9 cellular contexts compared by ENCODE assay signal in genomic region chr2:24075259-24075658, GRCh38. TPM values are rescaled to one million over a fixed set of nuclear protein-coding genes. Genes with fewer than 3 reads are reported as not detected.
A peak's percentile ranks its signal among the peaks of the same experiment; 100 is the strongest.
DNase-seq lines count a peak whose midpoint lies in the region; ATAC-seq and TF ChIP-seq lines count a peak whose summit lies in the region.
"Had no signal": no experiment of that assay in that cellular context is flagged by ENCODE, and none has a peak within 500 bp of the region (broad histone marks: within the 10 kb centered on the region; RNA-seq: fewer than 3 reads in every experiment).

No MANE protein-coding gene starts in this region.

- H3K4me1 Mint-ChIP-seq in CD4-positive, alpha-beta T cell (ENCODE audit: low read depth): peaks cover 41% of the 10 kb centered on the region
- H3K4me1 Mint-ChIP-seq in endodermal cell: peaks cover 14% of the 10 kb centered on the region

- intact Hi-C loops in CD4-positive, alpha-beta T cell (cut with DNase I, micrococcal nuclease): loop anchor here in 1 of 2 experiments (5.0 to 10.0 kb wide), 4 partner anchors 287 to 1960 kb away; partner anchors contain the start of genes CENPO, ITSN2, NCOA1 and PTRHD1
- intact Hi-C loops in OCI-LY7 (cut with micrococcal nuclease; ENCODE audit: unreplicated experiment): no loop called here

- H3K27me3 Mint-ChIP-seq in CD4-positive, alpha-beta T cell: no peaks in the 10 kb centered on the region
- no peaks in the 10 kb centered on the region for H3K27me3 Mint-ChIP-seq in endodermal cell (ENCODE audit: insufficient read depth)

- H3K9ac ChIP-seq in endodermal cell (ENCODE audit: extremely low read depth, low read length, poor library complexity, severe bottlenecking): peak overlapping the region; percentile 56

- whole genome bisulfite sequencing in endodermal cell (ENCODE audit: insufficient coverage in 1 of 2, insufficient read length in 1 of 2), 2 experiments: 70 to 76% methylated on average over 2 to 5 of the region's 5 CpGs

- H3K4me3 ChIP-seq in OCI-LY7 (ENCODE audit: low read depth, low read length, poor library complexity, severe bottlenecking) (peak overlapping the region; percentile 80), endodermal cell (ENCODE audit: low read length) (peak overlapping the region; percentile 92), neuron (ENCODE audit: low read length) (peak overlapping the region; percentile 85)

- peaks cover 42% of the 10 kb centered on the region for H3K79me2 ChIP-seq in OCI-LY7 (ENCODE audit: insufficient read depth, low read depth, low read length)

- peak overlapping the region; percentile 97 for H3K4me3 Mint-ChIP-seq in CD4-positive, alpha-beta T cell
- H3K4me3 Mint-ChIP-seq in endodermal cell: peak overlapping the region; percentile 89

- POLR2A ChIA-PET in CD4-positive, alpha-beta T cell (lab: Charles Lee): interaction anchor here (0.6 to 2.8 kb wide), 2 partner anchors 28 to 149 kb away, joined by 3 to 132 read pairs; partner anchors contain the start of genes ATAD2B and WDCP
- POLR2A ChIA-PET in OCI-LY7 (lab: Charles Lee): interaction anchor here (1.0 to 2.5 kb wide), 4 partner anchors 9 to 148 kb away, joined by 3 to 16 read pairs (median 8); partner anchors contain the start of genes ATAD2B and WDCP

- H3K36me3 ChIP-seq in OCI-LY7 (ENCODE audit: insufficient read depth, low read length) (peaks cover 38% of the 10 kb centered on the region), endodermal cell (ENCODE audit: control insufficient read depth, insufficient read depth, low read length) (peaks cover 32% of the 10 kb centered on the region), neuron (ENCODE audit: insufficient read depth, low read length) (peaks cover 45% of the 10 kb centered on the region)

- peak overlapping the region; percentile 86 for H3K27ac ChIP-seq in CD4-positive, alpha-beta T cell (ENCODE audit: low read depth, low read length)
- H3K27ac ChIP-seq in OCI-LY7 (ENCODE audit: low read depth, low read length, poor library complexity, severe bottlenecking) (no peak overlapping the region), endodermal cell (ENCODE audit: low read depth, low read length) (no peak overlapping the region)

- H3K9me2 ChIP-seq in OCI-LY7 (ENCODE audit: insufficient read depth, low read length): no peaks in the 10 kb centered on the region

- H3K4me1 ChIP-seq in OCI-LY7 (ENCODE audit: insufficient read depth, low read length, poor library complexity, severe bottlenecking) (peaks cover 19% of the 10 kb centered on the region), endodermal cell (ENCODE audit: control insufficient read depth, insufficient read depth, low read length) (no peaks in the 10 kb centered on the region), neuron (ENCODE audit: insufficient read depth, low read length) (peaks cover 9% of the 10 kb centered on the region)

- peak overlapping the region; percentile 98 for H3K27ac Mint-ChIP-seq in CD4-positive, alpha-beta T cell
- H3K27ac Mint-ChIP-seq in endodermal cell: peak overlapping the region; percentile 97

- ATAC-seq in CD4-positive, alpha-beta T cell (ENCODE audit: poor library complexity): no peak
- ATAC-seq in HG03565 (IDR thresholded peaks at IDR 0.05; ENCODE audit: unreplicated experiment): no peak
- no peak for ATAC-seq in GM18520 (IDR thresholded peaks at IDR 0.05; ENCODE audit: unreplicated experiment)

- H3K4me2 ChIP-seq in OCI-LY7 (ENCODE audit: low read length): peak overlapping the region; percentile 68

- H3K9me3 ChIP-seq in CD4-positive, alpha-beta T cell (ENCODE audit: control insufficient read depth, low read length): no peaks in the 10 kb centered on the region
- H3K9me3 ChIP-seq in OCI-LY7 (ENCODE audit: low read length) (no peaks in the 10 kb centered on the region), endodermal cell (ENCODE audit: control insufficient read depth, low read length) (no peaks in the 10 kb centered on the region), neuron (ENCODE audit: low read length) (no peaks in the 10 kb centered on the region)

- H3K36me3 Mint-ChIP-seq in CD4-positive, alpha-beta T cell (ENCODE audit: low read depth): peaks cover 50% of the 10 kb centered on the region
- peaks cover 20% of the 10 kb centered on the region for H3K36me3 Mint-ChIP-seq in endodermal cell (ENCODE audit: low read depth)

- CTCF ChIA-PET in CD4-positive, alpha-beta T cell (lab: Charles Lee): interaction anchor here (1.3 to 2.2 kb wide), 2 partner anchors 9 to 29 kb away, joined by 3 to 10 read pairs; partner anchors contain the start of gene TP53I3
- CTCF ChIA-PET in OCI-LY7 (lab: Charles Lee; ENCODE audit: unreplicated experiment): interaction anchor here (1.8 kb wide), 1 partner anchor 28 kb away, joined by 10 read pairs; the partner anchor contains the start of gene WDCP

- no TSS peak for BruUV-seq in OCI-LY7 (replicated peaks; lab: Mats Ljungman, UMichigan)

- no peaks in the 10 kb centered on the region for H3K9me3 Mint-ChIP-seq in CD4-positive, alpha-beta T cell
- H3K9me3 Mint-ChIP-seq in endodermal cell: no peaks in the 10 kb centered on the region

- no peaks in the 10 kb centered on the region for H3K27me3 ChIP-seq in CD4-positive, alpha-beta T cell (ENCODE audit: control insufficient read depth, insufficient read depth, low read length)
- H3K27me3 ChIP-seq in endodermal cell (ENCODE audit: control insufficient read depth, insufficient read depth, low read length, poor library complexity, severe bottlenecking) (no peaks in the 10 kb centered on the region), neuron (ENCODE audit: insufficient read depth, low read length) (no peaks in the 10 kb centered on the region)

- no peak for DNase-seq in CD4-positive, alpha-beta T cell
- DNase-seq in OCI-LY7 (ENCODE audit: low spot score) (no peak), endodermal cell (no peak), T-helper 9 cell (no peak), NOMO-1 treated with dmso at 0.1 percent for 144 hours (lab: John Stamatoyannopoulos, UW; ENCODE audit: unreplicated experiment) (no peak)
- DNase-seq: NCI-H187 had no signal

- TF ChIP-seq CTCF in CD4-positive, alpha-beta T cell (IDR thresholded peaks at IDR 0.05): no peak
- TF ChIP-seq CTCF in OCI-LY7 (conservative IDR thresholded peaks at IDR 0.05; ENCODE audit: low read length): no peak
- no peak for TF ChIP-seq CTCF in endodermal cell (conservative IDR thresholded peaks at IDR 0.05)

- H4K20me1 ChIP-seq in OCI-LY7 (ENCODE audit: insufficient read depth, low read length): no peaks in the 10 kb centered on the region

- H2AFZ ChIP-seq in OCI-LY7 (ENCODE audit: low read length): no peak overlapping the region; the same call in 1 of the 2 replicates
- H2AFZ ChIP-seq in neuron (ENCODE audit: low read depth, low read length): no peak overlapping the region

RNA-seq across cellular contexts. Expression of gene SF3B6, which starts 0.9 kb away (rescaled TPM):
- total RNA-seq in CD4-positive, alpha-beta T cell: 10 to 100 TPM; 59.8 to 62.6 TPM
- total RNA-seq in OCI-LY7 (2014; rRNA removed; shearing (Covaris generic)): 136 and 143 TPM in 2 replicates
- total RNA-seq in OCI-LY7 (2022) (108 and 112 TPM in 2 replicates), endodermal cell (100 to 1,000 TPM; 109 to 131 TPM)
- 151 TPM for polyA plus RNA-seq in endodermal cell (2013, experiment 1 of 2)
- polyA plus RNA-seq in endodermal cell (2013, experiment 2 of 2): 143 TPM

RNA-seq across cellular contexts. Expression of gene TP53I3, which starts 9.4 kb away (rescaled TPM):
- under 1 TPM; 0.20 to 0.30 TPM for total RNA-seq in CD4-positive, alpha-beta T cell
- 0.36 and 0.38 TPM in 2 replicates for total RNA-seq in OCI-LY7 (2014; rRNA removed; shearing (Covaris generic))
- 0.82 and 1.1 TPM in 2 replicates for total RNA-seq in OCI-LY7 (2022)
- total RNA-seq in endodermal cell: 10 to 100 TPM; 11.6 to 23.2 TPM
- polyA plus RNA-seq in endodermal cell (2013, experiment 1 of 2): 26.5 TPM
- polyA plus RNA-seq in endodermal cell (2013, experiment 2 of 2): 22.8 TPM

RNA-seq across cellular contexts. Expression of gene FKBP1B, which starts 25.7 kb away (rescaled TPM):
- under 1 TPM in 1 of 2 experiments, not detected in 1; 0.47 TPM for total RNA-seq in CD4-positive, alpha-beta T cell
- total RNA-seq in OCI-LY7 (2014; rRNA removed; shearing (Covaris generic)): 1.5 and 3.2 TPM in 2 replicates
- 1.5 and 1.6 TPM in 2 replicates for total RNA-seq in OCI-LY7 (2022)
- 10 to 100 TPM; 35.3 to 39.0 TPM for total RNA-seq in endodermal cell
- 39.3 TPM for polyA plus RNA-seq in endodermal cell (2013, experiment 1 of 2)
- polyA plus RNA-seq in endodermal cell (2013, experiment 2 of 2): 36.3 TPM

RNA-seq across cellular contexts. Expression of gene WDCP, which starts 28.1 kb away (rescaled TPM):
- 1 to 10 TPM; 1.4 to 2.0 TPM for total RNA-seq in CD4-positive, alpha-beta T cell
- 10.9 and 13.9 TPM in 2 replicates for total RNA-seq in OCI-LY7 (2014; rRNA removed; shearing (Covaris generic))
- total RNA-seq in OCI-LY7 (2022) (21.0 and 22.8 TPM in 2 replicates), endodermal cell (10 to 100 TPM; 18.2 to 24.1 TPM)
- 16.7 TPM for polyA plus RNA-seq in endodermal cell (2013, experiment 1 of 2)
- 16.2 TPM for polyA plus RNA-seq in endodermal cell (2013, experiment 2 of 2)

RNA-seq across cellular contexts. Expression of gene PFN4, which starts 47.9 kb away (rescaled TPM):
- total RNA-seq in CD4-positive, alpha-beta T cell: not detected
- total RNA-seq in OCI-LY7 (2014; rRNA removed; shearing (Covaris generic)): not detected in 2 replicates
- total RNA-seq in OCI-LY7 (2022): not detected in 2 replicates
- total RNA-seq in endodermal cell: under 1 TPM in 1 of 2 donors, not detected in 1; 0.73 TPM
- polyA plus RNA-seq in endodermal cell (2013, experiment 1 of 2): 0.57 TPM
- 0.33 TPM for polyA plus RNA-seq in endodermal cell (2013, experiment 2 of 2)

Comparison
In these comparisons a context has a peak if more than half of its experiments do, and no peak if none do; other contexts are left out.
1. RNA of gene TP53I3, which starts 9.4 kb away (total RNA-seq): 11.6 to 23.2 TPM in endodermal cell; 0.36 to 1.1 TPM in OCI-LY7 and 0.20 to 0.30 TPM in CD4-positive, alpha-beta T cell; every median in the first group is over 4 times any median in the second.
2. RNA of gene FKBP1B, which starts 25.7 kb away (total RNA-seq): 35.3 to 39.0 TPM in endodermal cell; 1.5 to 3.2 TPM in OCI-LY7 and 0.47 TPM in CD4-positive, alpha-beta T cell; every median in the first group is over 4 times any median in the second.
3. Peak in every context shown above with its lines, with median percentiles within 50 percentile points of each other: H3K4me3 ChIP-seq.